Comparison of ENCODE assay signal across 16 cellular contexts in the genomic region with DNA sequence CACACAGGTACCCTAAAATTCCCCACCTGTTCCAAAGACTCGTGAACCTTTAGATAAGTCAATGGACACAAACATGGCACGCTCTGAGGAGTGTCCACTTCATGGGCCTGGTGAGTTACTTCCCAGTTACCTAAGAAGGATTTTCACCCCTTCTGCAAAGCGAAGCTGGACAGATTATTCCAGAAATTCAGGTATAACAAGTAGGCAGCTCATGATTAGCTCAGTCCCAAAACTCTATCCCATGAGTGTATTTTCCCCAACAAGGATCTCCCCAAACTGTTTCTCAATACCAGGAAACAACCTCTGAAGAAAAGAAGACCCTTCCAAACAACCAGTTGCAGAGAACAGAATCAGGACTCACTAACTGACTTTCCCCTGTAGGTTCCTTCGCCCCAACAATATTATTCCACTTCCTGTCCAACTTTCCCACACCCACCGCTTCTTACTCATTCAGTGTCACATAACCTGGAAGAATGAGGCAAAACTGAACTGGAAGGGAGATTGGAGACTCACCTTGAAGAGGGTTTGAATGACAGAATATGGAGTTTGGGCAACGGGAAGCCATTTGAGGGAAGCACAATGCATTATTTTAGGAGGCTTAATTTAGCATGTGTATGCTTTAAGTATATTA.
DNase-seq lines count a peak whose midpoint lies in the region; ATAC-seq and TF ChIP-seq lines count a peak whose summit lies in the region.
"Had no signal": no experiment of that assay in that cellular context is flagged by ENCODE, and none has a peak within 500 bp of the region (broad histone marks: within the 10 kb centered on the region; RNA-seq: fewer than 3 reads in every experiment).

No MANE protein-coding gene starts in this region.

- no peak overlapping the region for H4K91ac ChIP-seq in IMR-90 (ENCODE audit: insufficient read depth, low read depth, low read length)

- ATAC-seq in IMR-90 (ENCODE audit: low read depth) (no peak), esophagus mucosa (peak; percentile 87), aorta (ENCODE audit: low FRiP score) (no peak)
- ATAC-seq: GM23338 had no signal

- H3K56ac ChIP-seq in IMR-90 (ENCODE audit: extremely low read depth, insufficient read depth, low read length): no peak overlapping the region

- POLR2A ChIA-PET in IMR-90 (lab: Charles Lee; ENCODE audit: unreplicated experiment): no interaction called here

- DNase-seq in IMR-90: peak; percentile 26
- no peak for DNase-seq in ascending aorta (ENCODE audit: low spot score in 2 of 2)
- no peak for DNase-seq in aorta
- DNase-seq in CD14-positive monocyte (ENCODE audit: low spot score): no peak
- DNase-seq in COLO668 (lab: John Stamatoyannopoulos, UW; ENCODE audit: unreplicated experiment): no peak
- no peak for DNase-seq in NCI-H510A treated with DMSO at 0.1 percent for 48 hours (lab: John Stamatoyannopoulos, UW)
- DNase-seq: ACHN, C1 segment of cervical spinal cord, DMS79, HCEC 1CT, NCI-H1105, NCI-H2107, NCI-H524 had no signal

- H3K4me1 ChIP-seq in IMR-90 (ENCODE audit: control insufficient read depth, insufficient read depth, low read length): peaks cover 2% of the 10 kb centered on the region; the same call in 1 of the 2 replicates
- H3K4me1 ChIP-seq in ascending aorta: peaks cover 4 to 19% of the 10 kb centered on the region in 2 donors
- H3K4me1 ChIP-seq in aorta (ENCODE audit: control insufficient read depth in 1 of 2, insufficient read depth in 2 of 2, low read length in 2 of 2): peaks cover 0 to 3% of the 10 kb centered on the region in 2 donors

- TF ChIP-seq POLR2A in IMR-90 (IDR thresholded peaks at IDR 0.05; ENCODE audit: low read depth, low read length): no peak

- TF ChIP-seq CTCF in IMR-90 (conservative IDR thresholded peaks at IDR 0.05; ENCODE audit: low read depth, low read length) (no peak), ascending aorta (IDR thresholded peaks at IDR 0.05) (no peak), CD14-positive monocyte (IDR thresholded peaks at IDR 0.05) (no peak)

- H3K9me3 Mint-ChIP-seq in CD14-positive monocyte: peaks cover 0 to 2% (median 0%) of the 10 kb centered on the region in 7 donors
- H3K9me3 Mint-ChIP-seq: GM23338 had no signal

- H2BK20ac ChIP-seq in IMR-90 (ENCODE audit: low read depth, low read length): no peak overlapping the region

- no peaks in the 10 kb centered on the region for H4K20me1 ChIP-seq in IMR-90 (ENCODE audit: insufficient read depth, low read length)

- no peaks in the 10 kb centered on the region for H3K4me1 Mint-ChIP-seq in CD14-positive monocyte

- H3K9me3 ChIP-seq in IMR-90 (ENCODE audit: control insufficient read depth, insufficient read depth, low read length) (no peaks in the 10 kb centered on the region), ascending aorta (no peaks in the 10 kb centered on the region), aorta (ENCODE audit: control insufficient read depth, low read length) (no peaks in the 10 kb centered on the region)
- H3K9me3 ChIP-seq: SJSA1 had no signal

- dilution Hi-C loops in IMR-90 (cut with HindIII; ENCODE audit: low sequenced_read_pairs, unreplicated experiment): no loop called here

- H3K27ac ChIP-seq in IMR-90 (ENCODE audit: insufficient read depth, low read length) (no peak overlapping the region), ascending aorta (peak overlapping the region; percentile 60 to 66), aorta (ENCODE audit: low read depth in 1 of 2, low read length in 2 of 2) (peak overlapping the region; percentile 6 to 57)
- H3K27ac ChIP-seq: SJSA1 had no signal

- H2BK15ac ChIP-seq in IMR-90 (ENCODE audit: low read depth, low read length): no peak overlapping the region

- H3K36me3 ChIP-seq in IMR-90 (ENCODE audit: control insufficient read depth, insufficient read depth, low read length): peaks cover 35% of the 10 kb centered on the region
- H3K36me3 ChIP-seq in ascending aorta: peaks cover 15 to 24% of the 10 kb centered on the region in 2 donors
- peaks cover 0 to 5% of the 10 kb centered on the region in 2 donors for H3K36me3 ChIP-seq in aorta (ENCODE audit: control insufficient read depth in 1 of 2, insufficient read depth in 2 of 2, low read length in 1 of 2)

- H2AK9ac ChIP-seq in IMR-90 (replicated peaks; ENCODE audit: low read depth, low read length, poor library complexity): no peak overlapping the region

- no peak for TF ChIP-seq RAD21 in IMR-90 (IDR thresholded peaks at IDR 0.05; ENCODE audit: low read length)

- H2BK120ac ChIP-seq in IMR-90 (ENCODE audit: low read depth, low read length): no peak overlapping the region

- H3K4ac ChIP-seq in IMR-90 (ENCODE audit: low read depth, low read length): no peak overlapping the region

- H3K4me3 Mint-ChIP-seq in CD14-positive monocyte: no peak overlapping the region
- H3K4me3 Mint-ChIP-seq: GM23338 had no signal

- no peak overlapping the region for H2AK5ac ChIP-seq in IMR-90 (ENCODE audit: low read depth, low read length)

- H3K14ac ChIP-seq in IMR-90 (replicated peaks; ENCODE audit: low read depth, low read length): no peak overlapping the region

- CTCF ChIA-PET in IMR-90 (lab: Yijun Ruan, JAX): no interaction called here

- no peak overlapping the region for H2AFZ ChIP-seq in IMR-90 (replicated peaks; ENCODE audit: low read length, poor library complexity)
- H2AFZ ChIP-seq: GM23338 had no signal

- H3K27me3 ChIP-seq in IMR-90 (ENCODE audit: control insufficient read depth, insufficient read depth, low read length) (no peaks in the 10 kb centered on the region), ascending aorta (no peaks in the 10 kb centered on the region), aorta (ENCODE audit: control insufficient read depth in 1 of 2, insufficient read depth in 2 of 2, low read length in 1 of 2) (no peaks in the 10 kb centered on the region)
- H3K27me3 ChIP-seq: SJSA1 had no signal

- no peak overlapping the region for H4K8ac ChIP-seq in IMR-90 (ENCODE audit: low read depth in 2 of 2, low read length in 2 of 2)

- H3K36me3 Mint-ChIP-seq in CD14-positive monocyte: no peaks in the 10 kb centered on the region

- peaks cover 4 to 22% of the 10 kb centered on the region in 2 experiments; a peak in 3 of 4 replicates for H3K79me1 ChIP-seq in IMR-90 (ENCODE audit: low read depth in 1 of 2, low read length in 2 of 2)

- no peak overlapping the region for H3K4me2 ChIP-seq in IMR-90 (ENCODE audit: low read depth, low read length)
- H3K4me2 ChIP-seq: GM23338 had no signal

- H3K27me3 Mint-ChIP-seq in CD14-positive monocyte (ENCODE audit: low read depth in 3 of 3): peaks cover 0 to 2% (median 2%) of the 10 kb centered on the region in 3 donors

- 83% methylated on average over 1 of the region's 6 CpGs; no CpG with 5 or more reads in 1 of the 2 experiments for WGBS in IMR-90 (ENCODE audit: extremely low coverage in 2 of 2, insufficient read length in 1 of 2), 2 experiments
- whole genome bisulfite sequencing in aorta, 2 donors: 95% methylated on average over 6 of the region's 6 CpGs

- in situ Hi-C loops in IMR-90 (cut with MboI; ENCODE audit: low sequenced_read_pairs): no loop called here

- no peak overlapping the region for H3K9ac ChIP-seq in IMR-90 (ENCODE audit: low read depth, low read length)

- intact Hi-C loops in IMR-90 (cut with micrococcal nuclease) (no loop called here), ascending aorta (cut with DNase I) (no loop called here), aorta (cut with DNase I) (no loop called here), CD14-positive monocyte (cut with micrococcal nuclease) (no loop called here)

- H3K23ac ChIP-seq in IMR-90 (ENCODE audit: low read depth, low read length): no peak overlapping the region

- no TSS peak for BruUV-seq in IMR-90 (replicated peaks; lab: Mats Ljungman, UMichigan)

- H3K9me1 ChIP-seq in IMR-90 (ENCODE audit: insufficient read depth, low read length): peaks cover 4% of the 10 kb centered on the region

- H2BK5ac ChIP-seq in IMR-90 (ENCODE audit: low read depth, low read length, poor library complexity, severe bottlenecking): no peak overlapping the region

- H3K4me3 ChIP-seq in IMR-90 (ENCODE audit: insufficient read depth, low read depth, low read length): no peak overlapping the region
- H3K4me3 ChIP-seq in ascending aorta: no peak overlapping the region
- no peak overlapping the region for H3K4me3 ChIP-seq in aorta (ENCODE audit: low read length in 2 of 2)
- H3K4me3 ChIP-seq: GM23338, SJSA1 had no signal

- peak overlapping the region in 1 of 7 donors; percentile 3 for H3K27ac Mint-ChIP-seq in CD14-positive monocyte
- H3K27ac Mint-ChIP-seq: GM23338 had no signal

- H3K18ac ChIP-seq in IMR-90 (ENCODE audit: low read depth, low read length): no peak overlapping the region

- H4K5ac ChIP-seq in IMR-90 (ENCODE audit: low read depth, low read length): no peak overlapping the region

TF ChIP-seq in IMR-90, 13 proteins besides CTCF, POLR2A, EP300 and RAD21 (continues in another document):
- TF ChIP-seq, protein P1, sequence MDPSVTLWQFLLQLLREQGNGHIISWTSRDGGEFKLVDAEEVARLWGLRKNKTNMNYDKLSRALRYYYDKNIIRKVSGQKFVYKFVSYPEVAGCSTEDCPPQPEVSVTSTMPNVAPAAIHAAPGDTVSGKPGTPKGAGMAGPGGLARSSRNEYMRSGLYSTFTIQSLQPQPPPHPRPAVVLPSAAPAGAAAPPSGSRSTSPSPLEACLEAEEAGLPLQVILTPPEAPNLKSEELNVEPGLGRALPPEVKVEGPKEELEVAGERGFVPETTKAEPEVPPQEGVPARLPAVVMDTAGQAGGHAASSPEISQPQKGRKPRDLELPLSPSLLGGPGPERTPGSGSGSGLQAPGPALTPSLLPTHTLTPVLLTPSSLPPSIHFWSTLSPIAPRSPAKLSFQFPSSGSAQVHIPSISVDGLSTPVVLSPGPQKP (IDR thresholded peaks at IDR 0.05; ENCODE audit: borderline replicate concordance, low read depth, low read length): no peak
- TF ChIP-seq RFX5 (IDR thresholded peaks at IDR 0.05; ENCODE audit: low read depth, low read length) (no peak), MXI1 (IDR thresholded peaks at IDR 0.05; ENCODE audit: borderline replicate concordance, low read depth, low read length) (no peak), BHLHE40 (IDR thresholded peaks at IDR 0.05; ENCODE audit: low read depth, low read length) (no peak), CEBPB (IDR thresholded peaks at IDR 0.05; ENCODE audit: low read depth, low read length) (no peak), MAFK (IDR thresholded peaks at IDR 0.05; ENCODE audit: low read depth, low read length) (no peak), RCOR1 (IDR thresholded peaks at IDR 0.05; ENCODE audit: insufficient replicate concordance, low read length) (no peak), MAZ (IDR thresholded peaks at IDR 0.05; ENCODE audit: borderline replicate concordance, low read depth, low read length) (no peak), NFE2L2 (IDR thresholded peaks at IDR 0.05; ENCODE audit: low read depth, low read length) (no peak)
- TF ChIP-seq, protein P2, sequence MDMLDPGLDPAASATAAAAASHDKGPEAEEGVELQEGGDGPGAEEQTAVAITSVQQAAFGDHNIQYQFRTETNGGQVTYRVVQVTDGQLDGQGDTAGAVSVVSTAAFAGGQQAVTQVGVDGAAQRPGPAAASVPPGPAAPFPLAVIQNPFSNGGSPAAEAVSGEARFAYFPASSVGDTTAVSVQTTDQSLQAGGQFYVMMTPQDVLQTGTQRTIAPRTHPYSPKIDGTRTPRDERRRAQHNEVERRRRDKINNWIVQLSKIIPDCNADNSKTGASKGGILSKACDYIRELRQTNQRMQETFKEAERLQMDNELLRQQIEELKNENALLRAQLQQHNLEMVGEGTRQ (IDR thresholded peaks at IDR 0.05; ENCODE audit: low read depth, low read length): no peak
